Comparison of ENCODE assay signal across 25 cellular contexts in genomic region chr2:206814486-206814885, GRCh38. TPM values are rescaled to one million over a fixed set of nuclear protein-coding genes. Genes with fewer than 3 reads are reported as not detected.
"Had no signal": no experiment of that assay in that cellular context is flagged by ENCODE, and none has a peak within 500 bp of the region (broad histone marks: within the 10 kb centered on the region; RNA-seq: fewer than 3 reads in every experiment).

No MANE protein-coding gene starts in this region.

- H3K36me3 ChIP-seq: esophagus squamous epithelium, gastroesophageal sphincter, heart right ventricle had no signal

- H3K4me3 ChIP-seq: esophagus squamous epithelium, gastroesophageal sphincter, heart right ventricle had no signal

- H3K27ac ChIP-seq: epithelial cell of prostate, esophagus squamous epithelium, gastroesophageal sphincter, heart right ventricle had no signal

- ATAC-seq: activated CD8-positive, alpha-beta T cell treated with anti-CD3 and anti-CD28 coated beads for 36 hours; activated T-cell treated with anti-CD3 and anti-CD28 coated beads, Interleukin-2, amount 50 U/mL, for 4 hours; activated T-helper 17 cell treated with anti-CD3 and anti-CD28 coated beads, Interleukin-2, amount 50 U/mL, for 72 hours; gastroesophageal sphincter; heart right ventricle; T-helper 17 cell had no signal

- DNase-seq: activated CD4-positive, alpha-beta T cell treated with anti-CD3 and anti-CD28 coated beads for 48 hours; activated CD4-positive, alpha-beta T cell treated with anti-CD3 and anti-CD28 coated beads, Interleukin-2, amount 50 U/mL, for 1 hour; activated CD4-positive, alpha-beta T cell treated with anti-CD3 and anti-CD28 coated beads, Interleukin-2, amount 50 U/mL, for 48 hours; activated CD8-positive, alpha-beta memory T cell treated with anti-CD3 and anti-CD28 coated beads for 24 hours; activated CD8-positive, alpha-beta T cell treated with anti-CD3 and anti-CD28 coated beads for 36 hours; activated effector memory CD4-positive, alpha-beta T cell treated with Interleukin-2 at 50 U/mL for 16 hours; activated gamma-delta T cell treated with Interleukin-2 at 50 U/mL for 16 hours; activated naive CD4-positive, alpha-beta T cell treated with anti-CD3 and anti-CD28 coated beads, Interleukin-2, amount 50 U/mL, for 16 hours; activated naive CD4-positive, alpha-beta T cell treated with Interleukin-2 at 50 U/mL for 16 hours; activated T-cell treated with anti-CD3 and anti-CD28 coated beads, Interleukin-2, amount 50 U/mL, for 4 hours; amniotic stem cell; caudate nucleus; effector CD8-positive, alpha-beta T cell; esophagus squamous epithelium; foreskin melanocyte; heart right ventricle; T-helper 1 cell; T-helper 17 cell; T1000 had no signal

- H3K9me3 ChIP-seq: esophagus squamous epithelium had no signal

- H3K4me3 Mint-ChIP-seq: activated CD8-positive, alpha-beta T cell treated with anti-CD3 and anti-CD28 coated beads for 36 hours; activated naive CD8-positive, alpha-beta T cell; activated T-cell treated with anti-CD3 and anti-CD28 coated beads, Interleukin-2, amount 50 U/mL, for 4 hours; activated T-helper 17 cell treated with anti-CD3 and anti-CD28 coated beads, Interleukin-2, amount 50 U/mL, for 72 hours; T-helper 17 cell; T-helper 2 cell treated with Interferon-gamma antibody and Interleukin-4, amounts not matched to agents 5 μg/mL and 100 μg/mL, for 36 hours had no signal

- H3K9me3 Mint-ChIP-seq: activated CD8-positive, alpha-beta T cell treated with anti-CD3 and anti-CD28 coated beads for 36 hours; activated T-cell treated with anti-CD3 and anti-CD28 coated beads, Interleukin-2, amount 50 U/mL, for 4 hours; activated T-helper 17 cell treated with anti-CD3 and anti-CD28 coated beads, Interleukin-2, amount 50 U/mL, for 72 hours; T-helper 2 cell treated with Interferon-gamma antibody and Interleukin-4, amounts not matched to agents 5 μg/mL and 100 μg/mL, for 36 hours had no signal

- H3K27me3 ChIP-seq: esophagus squamous epithelium, gastroesophageal sphincter, heart right ventricle had no signal

- H3K27me3 Mint-ChIP-seq: activated CD8-positive, alpha-beta T cell treated with anti-CD3 and anti-CD28 coated beads for 36 hours; activated naive CD8-positive, alpha-beta T cell; activated T-helper 17 cell treated with anti-CD3 and anti-CD28 coated beads, Interleukin-2, amount 50 U/mL, for 72 hours; T-helper 17 cell had no signal

- H3K4me1 ChIP-seq: esophagus squamous epithelium, gastroesophageal sphincter, heart right ventricle had no signal

- H3K27ac Mint-ChIP-seq: activated CD8-positive, alpha-beta T cell treated with anti-CD3 and anti-CD28 coated beads for 36 hours; activated naive CD8-positive, alpha-beta T cell; activated T-helper 17 cell treated with anti-CD3 and anti-CD28 coated beads, Interleukin-2, amount 50 U/mL, for 72 hours; T-helper 17 cell; T-helper 2 cell treated with Interferon-gamma antibody and Interleukin-4, amounts not matched to agents 5 μg/mL and 100 μg/mL, for 36 hours had no signal

- H3K4me1 Mint-ChIP-seq: activated T-helper 17 cell treated with anti-CD3 and anti-CD28 coated beads, Interleukin-2, amount 50 U/mL, for 72 hours had no signal

RNA-seq across cellular contexts. Expression of gene MDH1B, which starts 49.4 kb away (rescaled TPM):
- total RNA-seq: endothelial cell of umbilical vein, T-helper 17 cell had no signal
